In genomic region chr9:13689925-13690324, GRCh38 we compare ENCODE assay signal across 1 cellular context.
TF ChIP-seq lines count a peak whose summit lies in the region.

No MANE protein-coding gene starts in this region.

TF ChIP-seq in GM23338, 12 proteins besides CTCF, POLR2A, EP300 and RAD21 (continued from another document):
- TF ChIP-seq, protein P1, sequence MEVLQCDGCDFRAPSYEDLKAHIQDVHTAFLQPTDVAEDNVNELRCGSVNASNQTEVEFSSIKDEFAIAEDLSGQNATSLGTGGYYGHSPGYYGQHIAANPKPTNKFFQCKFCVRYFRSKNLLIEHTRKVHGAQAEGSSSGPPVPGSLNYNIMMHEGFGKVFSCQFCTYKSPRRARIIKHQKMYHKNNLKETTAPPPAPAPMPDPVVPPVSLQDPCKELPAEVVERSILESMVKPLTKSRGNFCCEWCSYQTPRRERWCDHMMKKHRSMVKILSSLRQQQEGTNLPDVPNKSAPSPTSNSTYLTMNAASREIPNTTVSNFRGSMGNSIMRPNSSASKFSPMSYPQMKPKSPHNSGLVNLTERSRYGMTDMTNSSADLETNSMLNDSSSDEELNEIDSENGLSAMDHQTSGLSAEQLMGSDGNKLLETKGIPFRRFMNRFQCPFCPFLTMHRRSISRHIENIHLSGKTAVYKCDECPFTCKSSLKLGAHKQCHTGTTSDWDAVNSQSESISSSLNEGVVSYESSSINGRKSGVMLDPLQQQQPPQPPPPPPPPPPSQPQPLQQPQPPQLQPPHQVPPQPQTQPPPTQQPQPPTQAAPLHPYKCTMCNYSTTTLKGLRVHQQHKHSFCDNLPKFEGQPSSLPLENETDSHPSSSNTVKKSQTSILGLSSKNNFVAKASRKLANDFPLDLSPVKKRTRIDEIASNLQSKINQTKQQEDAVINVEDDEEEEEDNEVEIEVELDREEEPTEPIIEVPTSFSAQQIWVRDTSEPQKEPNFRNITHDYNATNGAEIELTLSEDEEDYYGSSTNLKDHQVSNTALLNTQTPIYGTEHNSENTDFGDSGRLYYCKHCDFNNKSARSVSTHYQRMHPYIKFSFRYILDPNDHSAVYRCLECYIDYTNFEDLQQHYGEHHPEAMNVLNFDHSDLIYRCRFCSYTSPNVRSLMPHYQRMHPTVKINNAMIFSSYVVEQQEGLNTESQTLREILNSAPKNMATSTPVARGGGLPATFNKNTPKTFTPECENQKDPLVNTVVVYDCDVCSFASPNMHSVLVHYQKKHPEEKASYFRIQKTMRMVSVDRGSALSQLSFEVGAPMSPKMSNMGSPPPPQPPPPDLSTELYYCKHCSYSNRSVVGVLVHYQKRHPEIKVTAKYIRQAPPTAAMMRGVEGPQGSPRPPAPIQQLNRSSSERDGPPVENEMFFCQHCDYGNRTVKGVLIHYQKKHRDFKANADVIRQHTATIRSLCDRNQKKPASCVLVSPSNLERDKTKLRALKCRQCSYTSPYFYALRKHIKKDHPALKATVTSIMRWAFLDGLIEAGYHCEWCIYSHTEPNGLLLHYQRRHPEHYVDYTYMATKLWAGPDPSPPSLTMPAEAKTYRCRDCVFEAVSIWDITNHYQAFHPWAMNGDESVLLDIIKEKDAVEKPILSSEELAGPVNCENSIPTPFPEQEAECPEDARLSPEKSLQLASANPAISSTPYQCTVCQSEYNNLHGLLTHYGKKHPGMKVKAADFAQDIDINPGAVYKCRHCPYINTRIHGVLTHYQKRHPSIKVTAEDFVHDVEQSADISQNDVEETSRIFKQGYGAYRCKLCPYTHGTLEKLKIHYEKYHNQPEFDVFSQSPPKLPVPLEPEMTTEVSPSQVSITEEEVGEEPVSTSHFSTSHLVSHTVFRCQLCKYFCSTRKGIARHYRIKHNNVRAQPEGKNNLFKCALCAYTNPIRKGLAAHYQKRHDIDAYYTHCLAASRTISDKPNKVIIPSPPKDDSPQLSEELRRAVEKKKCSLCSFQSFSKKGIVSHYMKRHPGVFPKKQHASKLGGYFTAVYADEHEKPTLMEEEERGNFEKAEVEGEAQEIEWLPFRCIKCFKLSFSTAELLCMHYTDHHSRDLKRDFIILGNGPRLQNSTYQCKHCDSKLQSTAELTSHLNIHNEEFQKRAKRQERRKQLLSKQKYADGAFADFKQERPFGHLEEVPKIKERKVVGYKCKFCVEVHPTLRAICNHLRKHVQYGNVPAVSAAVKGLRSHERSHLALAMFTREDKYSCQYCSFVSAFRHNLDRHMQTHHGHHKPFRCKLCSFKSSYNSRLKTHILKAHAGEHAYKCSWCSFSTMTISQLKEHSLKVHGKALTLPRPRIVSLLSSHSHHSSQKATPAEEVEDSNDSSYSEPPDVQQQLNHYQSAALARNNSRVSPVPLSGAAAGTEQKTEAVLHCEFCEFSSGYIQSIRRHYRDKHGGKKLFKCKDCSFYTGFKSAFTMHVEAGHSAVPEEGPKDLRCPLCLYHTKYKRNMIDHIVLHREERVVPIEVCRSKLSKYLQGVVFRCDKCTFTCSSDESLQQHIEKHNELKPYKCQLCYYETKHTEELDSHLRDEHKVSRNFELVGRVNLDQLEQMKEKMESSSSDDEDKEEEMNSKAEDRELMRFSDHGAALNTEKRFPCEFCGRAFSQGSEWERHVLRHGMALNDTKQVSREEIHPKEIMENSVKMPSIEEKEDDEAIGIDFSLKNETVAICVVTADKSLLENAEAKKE (CRISPR knock-in tag; IDR thresholded peaks at IDR 0.05), result no peak
- TF ChIP-seq POLR2AphosphoS5 (IDR thresholded peaks at IDR 0.05; ENCODE audit: low read depth) (no peak), NANOG (IDR thresholded peaks at IDR 0.05; ENCODE audit: borderline replicate concordance) (no peak), STAT1 (IDR thresholded peaks at IDR 0.05; ENCODE audit: unreplicated experiment) (no peak), EZH2phosphoT487 (IDR thresholded peaks at IDR 0.05; ENCODE audit: unreplicated experiment) (no peak)
